19 cellular contexts compared by ENCODE assay signal in genomic region chr11:12643029-12643428, GRCh38. TPM values are rescaled to one million over a fixed set of nuclear protein-coding genes. Genes with fewer than 3 reads are reported as not detected.
"Had no signal": no experiment of that assay in that cellular context is flagged by ENCODE, and none has a peak within 500 bp of the region (broad histone marks: within the 10 kb centered on the region; RNA-seq: fewer than 3 reads in every experiment).

No MANE protein-coding gene starts in this region.

- H3K36me3 ChIP-seq: lower lobe of right lung, right atrium auricular region, upper lobe of left lung had no signal

- H3K27ac Mint-ChIP-seq: activated CD4-positive, alpha-beta T cell treated with anti-CD3 and anti-CD28 coated beads for 36 hours; activated CD8-positive, alpha-beta T cell treated with anti-CD3 and anti-CD28 coated beads, Interleukin-2, amount 10 ng/mL, durations not matched to agents 7 days and 5 days; activated naive CD4-positive, alpha-beta T cell treated with anti-CD3 and anti-CD28 coated beads, Interleukin-2, amount 50 U/mL, for 72 hours; naive thymus-derived CD8-positive, alpha-beta T cell; stimulated activated naive CD8-positive, alpha-beta T cell treated with anti-CD3 and anti-CD28 coated beads, Interleukin-15, amount 100 ng/mL, for 72 hours; T-helper 17 cell had no signal

- H3K36me3 Mint-ChIP-seq: activated naive CD4-positive, alpha-beta T cell treated with anti-CD3 and anti-CD28 coated beads, Interleukin-2, amount 50 U/mL, for 72 hours had no signal

- H3K4me1 ChIP-seq: lower lobe of right lung, upper lobe of left lung had no signal

- DNase-seq: activated CD4-positive, alpha-beta T cell treated with anti-CD3 and anti-CD28 coated beads for 36 hours; activated CD8-positive, alpha-beta memory T cell treated with anti-CD3 and anti-CD28 coated beads, Interleukin-2, amount 50 U/mL, for 4 hours; activated CD8-positive, alpha-beta T cell treated with anti-CD3 and anti-CD28 coated beads, Interleukin-2, amount 10 ng/mL, durations not matched to agents 7 days and 5 days; activated gamma-delta T cell; activated T-cell treated with anti-CD3 and anti-CD28 coated beads, Interleukin-2, amount 50 U/mL, for 48 hours; effector CD4-positive, alpha-beta T cell; foreskin melanocyte; head of caudate nucleus; left cardiac atrium; lower lobe of right lung; mucosa of descending colon; naive thymus-derived CD8-positive, alpha-beta T cell; nucleus accumbens; stimulated activated naive CD8-positive, alpha-beta T cell treated with anti-CD3 and anti-CD28 coated beads, Interleukin-15, amount 100 ng/mL, for 72 hours; T-helper 17 cell; upper lobe of left lung had no signal

- H3K9me3 Mint-ChIP-seq: activated naive CD4-positive, alpha-beta T cell treated with anti-CD3 and anti-CD28 coated beads, Interleukin-2, amount 50 U/mL, for 72 hours; stimulated activated naive CD8-positive, alpha-beta T cell treated with anti-CD3 and anti-CD28 coated beads, Interleukin-15, amount 100 ng/mL, for 72 hours had no signal

- H3K27me3 ChIP-seq: right atrium auricular region, upper lobe of left lung had no signal

- H3K27ac ChIP-seq: coronary artery, lower lobe of right lung, right atrium auricular region, upper lobe of left lung had no signal

- H3K4me3 ChIP-seq: coronary artery, lower lobe of right lung, mucosa of descending colon, right atrium auricular region, upper lobe of left lung had no signal

- H3K9me3 ChIP-seq: lower lobe of right lung, mucosa of descending colon, right atrium auricular region, upper lobe of left lung had no signal

- ATAC-seq: activated CD4-positive, alpha-beta T cell treated with anti-CD3 and anti-CD28 coated beads for 36 hours; activated CD8-positive, alpha-beta T cell treated with anti-CD3 and anti-CD28 coated beads, Interleukin-2, amount 10 ng/mL, durations not matched to agents 7 days and 5 days; activated naive CD4-positive, alpha-beta T cell treated with anti-CD3 and anti-CD28 coated beads, Interleukin-2, amount 50 U/mL, for 72 hours; left cardiac atrium; lower lobe of right lung; mucosa of descending colon; naive thymus-derived CD8-positive, alpha-beta T cell; stimulated activated naive CD8-positive, alpha-beta T cell treated with anti-CD3 and anti-CD28 coated beads, Interleukin-15, amount 100 ng/mL, for 72 hours; T-helper 17 cell had no signal

- H3K4me3 Mint-ChIP-seq: activated CD4-positive, alpha-beta T cell treated with anti-CD3 and anti-CD28 coated beads for 36 hours; activated CD8-positive, alpha-beta T cell treated with anti-CD3 and anti-CD28 coated beads, Interleukin-2, amount 10 ng/mL, durations not matched to agents 7 days and 5 days; naive thymus-derived CD8-positive, alpha-beta T cell; stimulated activated naive CD8-positive, alpha-beta T cell treated with anti-CD3 and anti-CD28 coated beads, Interleukin-15, amount 100 ng/mL, for 72 hours; T-helper 17 cell had no signal

- H3K4me1 Mint-ChIP-seq: activated CD4-positive, alpha-beta T cell treated with anti-CD3 and anti-CD28 coated beads for 36 hours; naive thymus-derived CD8-positive, alpha-beta T cell had no signal

RNA-seq across cellular contexts. Expression of gene TEAD1, which starts 31.2 kb away (rescaled TPM):
- total RNA-seq: naive thymus-derived CD8-positive, alpha-beta T cell had no signal
- polyA plus RNA-seq: naive thymus-derived CD8-positive, alpha-beta T cell had no signal
